In genomic region chr12:132578826-132579225, GRCh38 we compare ENCODE assay signal across 10 cellular contexts. TPM values are rescaled to one million over a fixed set of nuclear protein-coding genes. Genes with fewer than 3 reads are reported as not detected.
"Had no signal": no experiment of that assay in that cellular context is flagged by ENCODE, and none has a peak within 500 bp of the region (broad histone marks: within the 10 kb centered on the region; RNA-seq: fewer than 3 reads in every experiment).

No MANE protein-coding gene starts in this region.

- DNase-seq: GM23248, GOT3, H7, HFFc6, KBM-7 had no signal

- H3K27me3 Mint-ChIP-seq: IgD-negative memory B cell had no signal

- H3K27ac Mint-ChIP-seq: HFFc6, IgD-negative memory B cell had no signal

- H3K4me3 Mint-ChIP-seq: HFFc6, IgD-negative memory B cell had no signal

- H3K9me3 Mint-ChIP-seq: HFFc6, IgD-negative memory B cell had no signal

- ATAC-seq: HCT116, HepG2 had no signal

RNA-seq across cellular contexts. Expression of gene LRCOL1, which starts 31.6 kb away (rescaled TPM):
- total RNA-seq: GM23248, H4, H7, HepG2, HT1080 had no signal

RNA-seq across cellular contexts. Expression of gene P2RX2, which starts 39.8 kb away (rescaled TPM):
- total RNA-seq: GM23248, H4, HepG2, HFFc6, HT1080 had no signal
